21 cellular contexts compared by ENCODE assay signal in the genomic region with DNA sequence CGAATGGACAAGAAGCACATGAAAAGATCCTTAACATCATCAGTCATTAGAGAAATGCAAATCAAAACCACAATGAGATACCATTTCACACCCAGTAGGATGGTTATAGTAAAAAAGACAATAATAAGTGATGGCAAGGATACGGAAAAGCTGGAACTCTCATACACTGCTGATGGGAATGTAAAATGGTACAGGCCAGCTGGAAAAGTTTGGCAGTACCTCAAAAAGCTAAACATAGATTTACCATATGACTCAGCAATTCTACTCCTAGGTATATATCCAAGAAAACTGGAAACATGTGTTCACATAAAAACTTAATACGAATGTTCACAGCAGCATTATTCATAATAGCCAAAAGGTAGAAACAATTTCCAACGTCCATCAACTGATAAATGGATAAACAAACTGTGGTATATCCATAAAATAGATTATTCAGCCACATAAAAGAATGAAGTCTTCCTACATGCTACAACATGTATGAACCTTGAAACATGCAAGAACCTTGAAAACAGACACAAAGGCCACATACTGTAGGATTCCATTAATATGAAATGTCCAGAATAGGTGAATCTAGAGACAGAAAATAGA. TPM values are rescaled to one million over a fixed set of nuclear protein-coding genes. Genes with fewer than 3 reads are reported as not detected.
A peak's percentile ranks its signal among the peaks of the same experiment; 100 is the strongest.
DNase-seq lines count a peak whose midpoint lies in the region; ATAC-seq, FAIRE-seq and TF ChIP-seq lines count a peak whose summit lies in the region.
"Had no signal": no experiment of that assay in that cellular context is flagged by ENCODE, and none has a peak within 500 bp of the region (broad histone marks: within the 10 kb centered on the region; RNA-seq: fewer than 3 reads in every experiment).

No MANE protein-coding gene starts in this region.

- no peak for DNase-seq in activated CD8-positive, alpha-beta T cell treated with anti-CD3 and anti-CD28 coated beads for 36 hours
- DNase-seq in activated CD8-positive, alpha-beta T cell treated with anti-CD3 and anti-CD28 coated beads, Interleukin-2, amount 10 ng/mL, durations not matched to agents 7 days and 5 days, result no peak
- DNase-seq in HTR-8/SVneo (ENCODE audit: insufficient read length, low spot score), result no peak
- DNase-seq in astrocyte of the spinal cord (ENCODE audit: low read depth, low spot score), result peak; percentile 36
- DNase-seq in natural killer cell, result no peak
- no peak for DNase-seq in amygdala (lab: John Stamatoyannopoulos, UW)
- no peak for DNase-seq in activated CD4-positive, CD25-positive, alpha-beta regulatory T cell (lab: John Stamatoyannopoulos, UW)
- no peak for DNase-seq in retina
- DNase-seq: activated CD4-positive, CD25-positive, alpha-beta regulatory T cell treated with anti-CD3 and anti-CD28 coated beads, Interleukin-2, amount 50 U/mL, for 72 hours; activated naive CD4-positive, alpha-beta T cell treated with Interleukin-2 at 50 U/mL for 16 hours; CD8-positive, alpha-beta T cell; mesendoderm; NCI-H1048; NCI-H2081 treated with DMSO at 0.1 percent for 48 hours; NCI-H524; SIG-M5; stimulated activated naive B cell treated with anti-CD40 and anti-IgM and Interleukin-4, amounts not matched to agents 10 μg/mL and 1 μg/mL and 100 μg/mL, for 72 hours had no signal

- TF ChIP-seq CTCF in activated CD8-positive, alpha-beta T cell treated with anti-CD3 and anti-CD28 coated beads for 36 hours (IDR thresholded peaks at IDR 0.05), result no peak
- TF ChIP-seq CTCF in astrocyte of the spinal cord (IDR thresholded peaks at IDR 0.05; ENCODE audit: low read depth, low read length) (no peak), natural killer cell (IDR thresholded peaks at IDR 0.05) (no peak)

- intact Hi-C loops in activated CD8-positive, alpha-beta T cell treated with anti-CD3 and anti-CD28 coated beads for 36 hours (cut with micrococcal nuclease), result loop anchor here (10.0 kb wide), 2 partner anchors 110 to 120 kb away; a partner anchor contains a TSS
- intact Hi-C loops in natural killer cell (cut with micrococcal nuclease), result no loop called here

- no peaks in the 10 kb centered on the region for H3K9me3 Mint-ChIP-seq in activated CD8-positive, alpha-beta T cell treated with anti-CD3 and anti-CD28 coated beads for 36 hours
- no peaks in the 10 kb centered on the region for H3K9me3 Mint-ChIP-seq in activated CD8-positive, alpha-beta T cell treated with anti-CD3 and anti-CD28 coated beads, Interleukin-2, amount 10 ng/mL, durations not matched to agents 7 days and 5 days (ENCODE audit: insufficient read depth)
- no peaks in the 10 kb centered on the region for H3K9me3 Mint-ChIP-seq in natural killer cell
- H3K9me3 Mint-ChIP-seq: CD8-positive, alpha-beta T cell; stimulated activated naive B cell treated with anti-CD40 and anti-IgM and Interleukin-4, amounts not matched to agents 10 μg/mL and 1 μg/mL and 100 μg/mL, for 72 hours had no signal

- POLR2A ChIA-PET in activated CD8-positive, alpha-beta T cell treated with anti-CD3 and anti-CD28 coated beads for 36 hours (lab: Charles Lee), result interaction anchor here (0.9 to 1.0 kb wide), 2 partner anchors 11 to 192 kb away, joined by 3 to 4 read pairs; no protein-coding TSS in a partner anchor
- POLR2A ChIA-PET in activated CD8-positive, alpha-beta T cell treated with anti-CD3 and anti-CD28 coated beads, Interleukin-2, amount 10 ng/mL, durations not matched to agents 7 days and 5 days (lab: Charles Lee), result no interaction called here

- CTCF ChIA-PET in activated CD8-positive, alpha-beta T cell treated with anti-CD3 and anti-CD28 coated beads for 36 hours (lab: Charles Lee), result interaction anchor here (0.9 kb wide), 1 partner anchor 261 kb away, joined by 3 read pairs; no protein-coding TSS in a partner anchor
- CTCF ChIA-PET in activated CD8-positive, alpha-beta T cell treated with anti-CD3 and anti-CD28 coated beads, Interleukin-2, amount 10 ng/mL, durations not matched to agents 7 days and 5 days (lab: Charles Lee), result interaction anchor here (1.1 kb wide), 1 partner anchor 261 kb away, joined by 3 read pairs; no protein-coding TSS in a partner anchor

- H3K4me3 ChIP-seq in astrocyte of the spinal cord (ENCODE audit: low read depth, low read length), result no peak overlapping the region

- no peak overlapping the region for H3K4me3 Mint-ChIP-seq in activated CD8-positive, alpha-beta T cell treated with anti-CD3 and anti-CD28 coated beads for 36 hours
- H3K4me3 Mint-ChIP-seq in activated CD8-positive, alpha-beta T cell treated with anti-CD3 and anti-CD28 coated beads, Interleukin-2, amount 10 ng/mL, durations not matched to agents 7 days and 5 days, result no peak overlapping the region
- H3K4me3 Mint-ChIP-seq in natural killer cell, result no peak overlapping the region
- H3K4me3 Mint-ChIP-seq: CD8-positive, alpha-beta T cell; neural crest cell; stimulated activated naive B cell treated with anti-CD40 and anti-IgM and Interleukin-4, amounts not matched to agents 10 μg/mL and 1 μg/mL and 100 μg/mL, for 72 hours; type B pancreatic cell had no signal

- in situ Hi-C loops in astrocyte of the spinal cord (cut with HindIII; ENCODE audit: low sequenced_read_pairs), result no loop called here

- no peak for ATAC-seq in activated CD8-positive, alpha-beta T cell treated with anti-CD3 and anti-CD28 coated beads for 36 hours
- ATAC-seq in activated CD8-positive, alpha-beta T cell treated with anti-CD3 and anti-CD28 coated beads, Interleukin-2, amount 10 ng/mL, durations not matched to agents 7 days and 5 days, result no peak
- ATAC-seq in natural killer cell, result no peak
- ATAC-seq: CD8-positive, alpha-beta T cell; esophagus mucosa; stimulated activated naive B cell treated with anti-CD40 and anti-IgM and Interleukin-4, amounts not matched to agents 10 μg/mL and 1 μg/mL and 100 μg/mL, for 72 hours had no signal

- peaks cover 27% of the 10 kb centered on the region for H3K36me3 Mint-ChIP-seq in activated CD8-positive, alpha-beta T cell treated with anti-CD3 and anti-CD28 coated beads for 36 hours (ENCODE audit: low read depth)
- peaks cover 32% of the 10 kb centered on the region for H3K36me3 Mint-ChIP-seq in activated CD8-positive, alpha-beta T cell treated with anti-CD3 and anti-CD28 coated beads, Interleukin-2, amount 10 ng/mL, durations not matched to agents 7 days and 5 days (ENCODE audit: low read depth)
- H3K36me3 Mint-ChIP-seq in natural killer cell, result no peaks in the 10 kb centered on the region

- no peaks in the 10 kb centered on the region for H3K27me3 Mint-ChIP-seq in activated CD8-positive, alpha-beta T cell treated with anti-CD3 and anti-CD28 coated beads for 36 hours
- no peaks in the 10 kb centered on the region for H3K27me3 Mint-ChIP-seq in activated CD8-positive, alpha-beta T cell treated with anti-CD3 and anti-CD28 coated beads, Interleukin-2, amount 10 ng/mL, durations not matched to agents 7 days and 5 days (ENCODE audit: low read depth)
- H3K27me3 Mint-ChIP-seq in natural killer cell (ENCODE audit: low read depth in 2 of 2), result peaks cover 0 to 4% of the 10 kb centered on the region in 2 donors
- H3K27me3 Mint-ChIP-seq: type B pancreatic cell had no signal

- H3K27ac Mint-ChIP-seq in activated CD8-positive, alpha-beta T cell treated with anti-CD3 and anti-CD28 coated beads for 36 hours, result peak overlapping the region; percentile 59
- H3K27ac Mint-ChIP-seq in activated CD8-positive, alpha-beta T cell treated with anti-CD3 and anti-CD28 coated beads, Interleukin-2, amount 10 ng/mL, durations not matched to agents 7 days and 5 days, result no peak overlapping the region
- peak overlapping the region; percentile 19 to 42 for H3K27ac Mint-ChIP-seq in natural killer cell
- H3K27ac Mint-ChIP-seq: CD8-positive, alpha-beta T cell; stimulated activated naive B cell treated with anti-CD40 and anti-IgM and Interleukin-4, amounts not matched to agents 10 μg/mL and 1 μg/mL and 100 μg/mL, for 72 hours; type B pancreatic cell had no signal

- H3K4me1 Mint-ChIP-seq in activated CD8-positive, alpha-beta T cell treated with anti-CD3 and anti-CD28 coated beads for 36 hours (ENCODE audit: low read depth), result peaks cover 56% of the 10 kb centered on the region
- peaks cover 47% of the 10 kb centered on the region for H3K4me1 Mint-ChIP-seq in activated CD8-positive, alpha-beta T cell treated with anti-CD3 and anti-CD28 coated beads, Interleukin-2, amount 10 ng/mL, durations not matched to agents 7 days and 5 days (ENCODE audit: low read depth)
- peaks cover 12 to 36% of the 10 kb centered on the region in 2 donors for H3K4me1 Mint-ChIP-seq in natural killer cell
- H3K4me1 Mint-ChIP-seq: neural crest cell had no signal

- FAIRE-seq in HTR-8/SVneo (lab: Jason Lieb, UNC), result peak; percentile 4
- FAIRE-seq: bronchial epithelial cell had no signal

RNA-seq across cellular contexts. Expression of a gene that starts 11.9 kb away (rescaled TPM):
- 10 to 100 TPM; 52.6 to 56.9 TPM for total RNA-seq in activated CD8-positive, alpha-beta T cell treated with anti-CD3 and anti-CD28 coated beads for 36 hours
- 10 to 100 TPM; 80.2 to 82.0 TPM for total RNA-seq in activated CD8-positive, alpha-beta T cell treated with anti-CD3 and anti-CD28 coated beads, Interleukin-2, amount 10 ng/mL, durations not matched to agents 7 days and 5 days
- 10 to 100 TPM; 62.1 to 82.9 (median 79.4) TPM for total RNA-seq in natural killer cell
